In the genomic region with DNA sequence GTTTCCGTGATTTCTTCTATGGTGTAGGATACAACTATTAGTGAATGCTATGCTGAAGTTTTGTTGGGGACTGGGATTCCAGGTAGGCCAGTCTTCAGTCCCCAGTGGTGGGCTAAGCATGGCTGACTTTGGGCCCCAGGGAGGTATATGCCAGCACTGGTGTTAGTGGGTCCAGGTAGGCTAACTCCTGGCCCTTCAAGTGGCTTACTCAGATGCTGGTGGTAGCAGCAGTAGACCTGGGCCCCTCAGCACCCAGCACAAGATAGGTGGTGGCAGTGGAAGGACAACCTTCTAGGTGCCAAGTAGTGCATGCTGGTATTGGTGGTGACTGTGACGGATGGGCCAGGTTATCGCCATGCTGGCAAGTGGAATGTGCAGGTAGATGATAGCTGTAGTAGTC, we compare ENCODE assay signal across 9 cellular contexts.
"Had no signal": no experiment of that assay in that cellular context is flagged by ENCODE, and none has a peak within 500 bp of the region (broad histone marks: within the 10 kb centered on the region; RNA-seq: fewer than 3 reads in every experiment).

No MANE protein-coding gene starts in this region.

- DNase-seq: GM23248, GOT3, HFFc6, KBM-7 had no signal

- H3K27ac ChIP-seq: GM23248, HL-60 had no signal

- H3K36me3 Mint-ChIP-seq: IgD-negative memory B cell had no signal

- H3K4me1 Mint-ChIP-seq: IgD-negative memory B cell had no signal

- H3K4me3 Mint-ChIP-seq: HFFc6, IgD-negative memory B cell had no signal

- H3K9me3 ChIP-seq: HAP-1 had no signal

- H3K36me3 ChIP-seq: HAP-1 had no signal

- H3K4me3 ChIP-seq: GM23248, HAP-1 had no signal

- H3K9ac ChIP-seq: GM23248 had no signal

- ATAC-seq: HCT116, HepG2 had no signal

- H2AFZ ChIP-seq: GM23248 had no signal

- H3K27ac Mint-ChIP-seq: HFFc6, IgD-negative memory B cell had no signal
